ENCODE assay signal across 15 cellular contexts in genomic region chr7:140911746-140912145, GRCh38. TPM values are rescaled to one million over a fixed set of nuclear protein-coding genes. Genes with fewer than 3 reads are reported as not detected.
DNase-seq lines count a peak whose midpoint lies in the region; ATAC-seq and TF ChIP-seq lines count a peak whose summit lies in the region.
"Had no signal": no experiment of that assay in that cellular context is flagged by ENCODE, and none has a peak within 500 bp of the region (broad histone marks: within the 10 kb centered on the region; RNA-seq: fewer than 3 reads in every experiment).

No MANE protein-coding gene starts in this region.

- H2BK5ac ChIP-seq in IMR-90 (ENCODE audit: low read depth, low read length, poor library complexity, severe bottlenecking), result no peak overlapping the region

- no peak overlapping the region for H2BK20ac ChIP-seq in IMR-90 (ENCODE audit: low read depth, low read length)

- ATAC-seq in IMR-90 (ENCODE audit: low read depth), result peak; percentile 29; the same call in 1 of the 2 replicates
- ATAC-seq in GM18505 (IDR thresholded peaks at IDR 0.05; ENCODE audit: unreplicated experiment), result no peak

- H3K4me2 ChIP-seq in IMR-90 (ENCODE audit: low read depth, low read length), result no peak overlapping the region

- CTCF ChIA-PET in IMR-90 (lab: Yijun Ruan, JAX), result interaction anchor here (0.6 kb wide), 1 partner anchor 743 kb away, joined by 3 read pairs; no protein-coding TSS in a partner anchor
- CTCF ChIA-PET in activated CD4-positive, alpha-beta memory T cell treated with anti-CD3 and anti-CD28 coated beads for 36 hours (lab: Charles Lee), result no interaction called here

- no peak for TF ChIP-seq RAD21 in IMR-90 (IDR thresholded peaks at IDR 0.05; ENCODE audit: low read length)

- no peak overlapping the region for H3K23ac ChIP-seq in IMR-90 (ENCODE audit: low read depth, low read length)

- no peak overlapping the region for H3K9ac ChIP-seq in IMR-90 (ENCODE audit: low read depth, low read length)
- H3K9ac ChIP-seq: GM23248 had no signal

- no peak overlapping the region for H2AK9ac ChIP-seq in IMR-90 (replicated peaks; ENCODE audit: low read depth, low read length, poor library complexity)

- no peaks in the 10 kb centered on the region for H3K9me3 ChIP-seq in IMR-90 (ENCODE audit: control insufficient read depth, insufficient read depth, low read length)
- H3K9me3 ChIP-seq: BE2C, Caco-2, HAP-1 had no signal

- H3K9me3 Mint-ChIP-seq in activated CD4-positive, alpha-beta memory T cell treated with anti-CD3 and anti-CD28 coated beads for 36 hours, result no peaks in the 10 kb centered on the region
- H3K9me3 Mint-ChIP-seq: CD4-positive, alpha-beta T cell; IgD-negative memory B cell had no signal

- H3K4me1 Mint-ChIP-seq in activated CD4-positive, alpha-beta memory T cell treated with anti-CD3 and anti-CD28 coated beads for 36 hours (ENCODE audit: low read depth), result peaks cover 45% of the 10 kb centered on the region

- H2AFZ ChIP-seq in IMR-90 (replicated peaks; ENCODE audit: low read length, poor library complexity), result no peak overlapping the region
- H2AFZ ChIP-seq: GM23248 had no signal

- H2BK120ac ChIP-seq in IMR-90 (ENCODE audit: low read depth, low read length), result no peak overlapping the region

- no peaks in the 10 kb centered on the region for H3K27me3 ChIP-seq in IMR-90 (ENCODE audit: control insufficient read depth, insufficient read depth, low read length)
- H3K27me3 ChIP-seq: BE2C had no signal

- DNase-seq in IMR-90 (peak; percentile 11), amniotic epithelial cell (ENCODE audit: low read depth) (peak; percentile 11), epithelial cell of esophagus (ENCODE audit: low read depth) (peak; percentile 63)
- no peak for DNase-seq in activated CD4-positive, alpha-beta T cell treated with anti-CD3 and anti-CD28 coated beads for 48 hours
- no peak for DNase-seq in activated CD4-positive, alpha-beta memory T cell treated with anti-CD3 and anti-CD28 coated beads for 36 hours
- no peak for DNase-seq in activated effector memory CD4-positive, alpha-beta T cell treated with Interleukin-2 at 50 U/mL for 16 hours
- DNase-seq: ACHN; BE2C; C1 segment of cervical spinal cord; Caco-2; CD4-positive, alpha-beta T cell; GM23248 had no signal

- H3K27ac Mint-ChIP-seq in activated CD4-positive, alpha-beta memory T cell treated with anti-CD3 and anti-CD28 coated beads for 36 hours, result no peak overlapping the region
- H3K27ac Mint-ChIP-seq: CD4-positive, alpha-beta T cell had no signal

- no peak overlapping the region for H3K27ac ChIP-seq in IMR-90 (ENCODE audit: insufficient read depth, low read length)
- H3K27ac ChIP-seq: GM23248 had no signal

- POLR2A ChIA-PET in IMR-90 (lab: Charles Lee; ENCODE audit: unreplicated experiment), result no interaction called here
- POLR2A ChIA-PET in activated CD4-positive, alpha-beta memory T cell treated with anti-CD3 and anti-CD28 coated beads for 36 hours (lab: Charles Lee), result no interaction called here

- H3K18ac ChIP-seq in IMR-90 (ENCODE audit: low read depth, low read length), result no peak overlapping the region

- H3K36me3 ChIP-seq in IMR-90 (ENCODE audit: control insufficient read depth, insufficient read depth, low read length), result no peaks in the 10 kb centered on the region
- H3K36me3 ChIP-seq: BE2C, HAP-1 had no signal

- H3K27me3 Mint-ChIP-seq in activated CD4-positive, alpha-beta memory T cell treated with anti-CD3 and anti-CD28 coated beads for 36 hours, result no peaks in the 10 kb centered on the region
- H3K27me3 Mint-ChIP-seq: CD4-positive, alpha-beta T cell had no signal

- no peak overlapping the region for H3K56ac ChIP-seq in IMR-90 (ENCODE audit: extremely low read depth, insufficient read depth, low read length)

- no peak overlapping the region for H4K91ac ChIP-seq in IMR-90 (ENCODE audit: insufficient read depth, low read depth, low read length)

- no peak overlapping the region for H4K8ac ChIP-seq in IMR-90 (ENCODE audit: low read depth in 2 of 2, low read length in 2 of 2)

- peaks cover 2% of the 10 kb centered on the region; the same call in 1 of the 2 replicates for H3K4me1 ChIP-seq in IMR-90 (ENCODE audit: control insufficient read depth, insufficient read depth, low read length)
- H3K4me1 ChIP-seq: BE2C had no signal

- TF ChIP-seq CTCF in IMR-90 (conservative IDR thresholded peaks at IDR 0.05; ENCODE audit: low read depth, low read length), result no peak
- no peak for TF ChIP-seq CTCF in epithelial cell of esophagus (IDR thresholded peaks at IDR 0.05; ENCODE audit: insufficient read depth, low read depth, low read length, missing control alignments)

- H2BK15ac ChIP-seq in IMR-90 (ENCODE audit: low read depth, low read length), result no peak overlapping the region

- no peak overlapping the region for H4K5ac ChIP-seq in IMR-90 (ENCODE audit: low read depth, low read length)

- dilution Hi-C loops in IMR-90 (cut with HindIII; ENCODE audit: low sequenced_read_pairs, unreplicated experiment), result no loop called here

- H3K14ac ChIP-seq in IMR-90 (replicated peaks; ENCODE audit: low read depth, low read length), result no peak overlapping the region

- peaks cover 45% of the 10 kb centered on the region for H4K20me1 ChIP-seq in IMR-90 (ENCODE audit: insufficient read depth, low read length)

- H3K9me1 ChIP-seq in IMR-90 (ENCODE audit: insufficient read depth, low read length), result peaks cover 5% of the 10 kb centered on the region; the same call in 1 of the 2 replicates

- H3K79me1 ChIP-seq in IMR-90 (ENCODE audit: low read depth in 1 of 2, low read length in 2 of 2), result peaks cover 32 to 63% of the 10 kb centered on the region in 2 experiments

- no peak overlapping the region for H3K4me3 Mint-ChIP-seq in activated CD4-positive, alpha-beta memory T cell treated with anti-CD3 and anti-CD28 coated beads for 36 hours
- H3K4me3 Mint-ChIP-seq: CD4-positive, alpha-beta T cell had no signal

- BruUV-seq in IMR-90 (replicated peaks; lab: Mats Ljungman, UMichigan), result no TSS peak

- TF ChIP-seq POLR2A in IMR-90 (IDR thresholded peaks at IDR 0.05; ENCODE audit: low read depth, low read length) (no peak), GM18505 (IDR thresholded peaks at IDR 0.05; ENCODE audit: borderline replicate concordance, extremely low read depth, insufficient read depth, insufficient read length) (no peak)

- H3K4ac ChIP-seq in IMR-90 (ENCODE audit: low read depth, low read length), result no peak overlapping the region

- peaks cover 2% of the 10 kb centered on the region for H3K36me3 Mint-ChIP-seq in activated CD4-positive, alpha-beta memory T cell treated with anti-CD3 and anti-CD28 coated beads for 36 hours

- in situ Hi-C loops in IMR-90 (cut with MboI; ENCODE audit: low sequenced_read_pairs), result no loop called here

- WGBS in IMR-90 (ENCODE audit: extremely low coverage in 2 of 2, insufficient read length in 1 of 2), 2 experiments, result no CpG with 5 or more reads among the region's 1 CpG

- H2AK5ac ChIP-seq in IMR-90 (ENCODE audit: low read depth, low read length), result no peak overlapping the region

- intact Hi-C loops in IMR-90 (cut with micrococcal nuclease), result no loop called here
- intact Hi-C loops in activated CD4-positive, alpha-beta memory T cell treated with anti-CD3 and anti-CD28 coated beads for 36 hours (cut with micrococcal nuclease), result no loop called here

- no peak overlapping the region for H3K4me3 ChIP-seq in IMR-90 (ENCODE audit: insufficient read depth, low read depth, low read length)
- no peak overlapping the region for H3K4me3 ChIP-seq in epithelial cell of esophagus (ENCODE audit: low read length)
- H3K4me3 ChIP-seq: GM23248, HAP-1 had no signal

TF ChIP-seq in IMR-90, 13 proteins besides CTCF, POLR2A, EP300 and RAD21:
- TF ChIP-seq SMC3 (IDR thresholded peaks at IDR 0.05; ENCODE audit: low read depth, low read length) (no peak), NFE2L2 (IDR thresholded peaks at IDR 0.05; ENCODE audit: low read depth, low read length) (no peak), RCOR1 (IDR thresholded peaks at IDR 0.05; ENCODE audit: insufficient replicate concordance, low read length) (no peak), MAFK (IDR thresholded peaks at IDR 0.05; ENCODE audit: low read depth, low read length) (no peak), BHLHE40 (IDR thresholded peaks at IDR 0.05; ENCODE audit: low read depth, low read length) (no peak), USF2 (IDR thresholded peaks at IDR 0.05; ENCODE audit: low read depth, low read length) (no peak), MXI1 (IDR thresholded peaks at IDR 0.05; ENCODE audit: borderline replicate concordance, low read depth, low read length) (no peak), CHD1 (IDR thresholded peaks at IDR 0.05; ENCODE audit: low read depth, low read length) (no peak), ELK1 (IDR thresholded peaks at IDR 0.05; ENCODE audit: borderline replicate concordance, low read depth, low read length) (no peak), RFX5 (IDR thresholded peaks at IDR 0.05; ENCODE audit: low read depth, low read length) (no peak), CEBPB (IDR thresholded peaks at IDR 0.05; ENCODE audit: low read depth, low read length) (no peak), FOS (IDR thresholded peaks at IDR 0.05; ENCODE audit: low read depth, low read length) (no peak)

RNA-seq across cellular contexts. Expression of gene BRAF, which starts 13.0 kb away (rescaled TPM):
- 12.9 and 16.9 TPM in 2 replicates for total RNA-seq in IMR-90 (2012; rRNA removed)
- polyA plus RNA-seq in IMR-90 (2012; rRNA removed), result 4.7 and 5.7 TPM in 2 replicates
- polyA plus RNA-seq in IMR-90 (2012; cell fraction: cytosol; rRNA removed), result 0.93 and 1.1 TPM in 2 replicates
- 1.2 and 12.8 TPM in 2 replicates for polyA plus RNA-seq in IMR-90 (2012; cell fraction: nucleus; rRNA removed; ENCODE audit: low replicate concordance)
- 10 to 100 TPM; 29.2 to 33.0 TPM for total RNA-seq in activated CD4-positive, alpha-beta memory T cell treated with anti-CD3 and anti-CD28 coated beads for 36 hours

Comparison
In these comparisons a context has a peak if more than half of its experiments do, and no peak if none do; other contexts are left out.
1. DNase-seq: peak in IMR-90 (single experiment), amniotic epithelial cell (single experiment) and epithelial cell of esophagus (single experiment); none in activated CD4-positive, alpha-beta T cell treated with anti-CD3 and anti-CD28 coated beads for 48 hours (single experiment), activated CD4-positive, alpha-beta memory T cell treated with anti-CD3 and anti-CD28 coated beads for 36 hours (single experiment) and activated effector memory CD4-positive, alpha-beta T cell treated with Interleukin-2 at 50 U/mL for 16 hours (single experiment).